ENCODE assay signal across 1 cellular context in the genomic region with DNA sequence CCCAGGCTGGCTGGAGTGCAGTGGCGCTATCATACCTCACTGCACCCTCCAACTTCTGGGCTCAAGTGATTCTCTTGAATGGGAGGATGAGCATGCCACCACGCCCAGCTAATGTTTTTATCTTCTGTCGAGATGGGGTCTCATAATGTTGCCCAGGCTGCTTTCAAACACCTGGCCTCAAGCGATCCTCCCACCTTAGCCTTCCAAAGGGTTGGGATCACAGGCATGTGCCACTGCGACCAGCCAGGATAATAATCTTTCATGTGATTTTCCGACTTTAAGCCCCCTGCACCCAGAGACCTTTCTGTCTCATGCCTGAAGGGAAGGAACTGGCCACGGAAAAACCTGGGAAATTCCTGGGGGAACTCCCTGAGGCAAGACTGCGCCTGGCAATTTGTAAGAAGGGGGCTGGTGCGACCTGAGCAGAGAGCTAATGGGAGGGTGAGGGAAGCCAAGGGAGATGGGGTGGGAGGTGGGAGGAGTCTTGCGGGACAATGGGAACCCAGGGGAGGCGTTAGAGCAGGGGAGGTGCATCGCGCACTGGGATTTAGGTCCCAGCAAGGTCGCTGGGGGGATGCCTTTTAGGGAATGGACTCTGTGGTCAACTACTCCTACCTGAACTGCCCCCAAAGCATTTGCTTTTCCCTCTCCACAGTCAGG.
TF ChIP-seq lines count a peak whose summit lies in the region.

No MANE protein-coding gene starts in this region.

TF ChIP-seq in WTC11, 78 proteins besides CTCF, POLR2A, EP300 and RAD21 (continued from another document):
- TF ChIP-seq, protein P1, sequence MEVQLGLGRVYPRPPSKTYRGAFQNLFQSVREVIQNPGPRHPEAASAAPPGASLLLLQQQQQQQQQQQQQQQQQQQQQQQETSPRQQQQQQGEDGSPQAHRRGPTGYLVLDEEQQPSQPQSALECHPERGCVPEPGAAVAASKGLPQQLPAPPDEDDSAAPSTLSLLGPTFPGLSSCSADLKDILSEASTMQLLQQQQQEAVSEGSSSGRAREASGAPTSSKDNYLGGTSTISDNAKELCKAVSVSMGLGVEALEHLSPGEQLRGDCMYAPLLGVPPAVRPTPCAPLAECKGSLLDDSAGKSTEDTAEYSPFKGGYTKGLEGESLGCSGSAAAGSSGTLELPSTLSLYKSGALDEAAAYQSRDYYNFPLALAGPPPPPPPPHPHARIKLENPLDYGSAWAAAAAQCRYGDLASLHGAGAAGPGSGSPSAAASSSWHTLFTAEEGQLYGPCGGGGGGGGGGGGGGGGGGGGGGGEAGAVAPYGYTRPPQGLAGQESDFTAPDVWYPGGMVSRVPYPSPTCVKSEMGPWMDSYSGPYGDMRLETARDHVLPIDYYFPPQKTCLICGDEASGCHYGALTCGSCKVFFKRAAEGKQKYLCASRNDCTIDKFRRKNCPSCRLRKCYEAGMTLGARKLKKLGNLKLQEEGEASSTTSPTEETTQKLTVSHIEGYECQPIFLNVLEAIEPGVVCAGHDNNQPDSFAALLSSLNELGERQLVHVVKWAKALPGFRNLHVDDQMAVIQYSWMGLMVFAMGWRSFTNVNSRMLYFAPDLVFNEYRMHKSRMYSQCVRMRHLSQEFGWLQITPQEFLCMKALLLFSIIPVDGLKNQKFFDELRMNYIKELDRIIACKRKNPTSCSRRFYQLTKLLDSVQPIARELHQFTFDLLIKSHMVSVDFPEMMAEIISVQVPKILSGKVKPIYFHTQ (CRISPR knock-in tag; IDR thresholded peaks at IDR 0.05), result no peak
- TF ChIP-seq MAX (CRISPR knock-in tag; IDR thresholded peaks at IDR 0.05), result peak; percentile 41; the same call in 1 of the 2 replicates
TF ChIP-seq in WTC11: peak in this region for 4.
